1 cellular context compared by ENCODE assay signal in the genomic region with DNA sequence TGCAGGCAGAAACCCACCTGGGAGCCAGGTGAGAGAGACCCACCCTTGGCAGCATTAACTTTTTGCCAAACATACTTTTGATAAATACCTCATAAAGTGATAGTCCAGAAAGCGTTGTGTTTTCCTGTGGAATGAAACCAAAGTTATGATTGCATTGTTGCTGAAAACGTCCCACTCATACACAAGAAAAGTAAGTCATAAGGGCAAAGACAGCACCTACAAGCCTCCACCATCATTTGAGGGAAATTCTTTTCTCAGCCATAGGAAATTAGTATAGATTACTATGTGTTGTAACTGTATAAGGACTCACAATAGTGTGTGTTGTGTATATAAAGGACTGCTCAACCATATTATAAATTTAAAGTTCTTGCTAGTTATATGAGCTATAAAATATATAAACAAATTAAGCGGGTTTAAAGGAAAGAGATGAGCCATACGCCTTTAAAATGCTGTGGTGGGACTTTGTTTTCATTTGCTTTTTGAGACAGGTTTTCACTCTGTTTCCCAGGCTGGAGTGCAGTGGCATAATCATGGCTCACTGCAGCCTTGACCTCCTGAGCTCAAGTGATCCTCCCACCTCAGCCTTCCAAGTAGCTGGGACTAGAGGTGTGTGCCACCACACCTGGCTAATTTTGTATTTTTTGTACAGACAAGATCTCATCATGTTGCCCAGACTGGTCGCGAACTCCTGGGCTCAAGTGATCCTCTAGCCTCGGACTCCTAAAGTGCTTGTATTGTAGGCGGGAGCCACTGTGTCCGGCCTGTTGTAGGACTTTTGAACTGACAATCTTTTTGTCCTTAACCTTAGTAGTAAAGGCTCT.
TF ChIP-seq lines count a peak whose summit lies in the region.

No MANE protein-coding gene starts in this region.

TF ChIP-seq in HepG2, 621 proteins besides CTCF, POLR2A, EP300 and RAD21 (continued from another document and continues in another):
- TF ChIP-seq, protein P1, sequence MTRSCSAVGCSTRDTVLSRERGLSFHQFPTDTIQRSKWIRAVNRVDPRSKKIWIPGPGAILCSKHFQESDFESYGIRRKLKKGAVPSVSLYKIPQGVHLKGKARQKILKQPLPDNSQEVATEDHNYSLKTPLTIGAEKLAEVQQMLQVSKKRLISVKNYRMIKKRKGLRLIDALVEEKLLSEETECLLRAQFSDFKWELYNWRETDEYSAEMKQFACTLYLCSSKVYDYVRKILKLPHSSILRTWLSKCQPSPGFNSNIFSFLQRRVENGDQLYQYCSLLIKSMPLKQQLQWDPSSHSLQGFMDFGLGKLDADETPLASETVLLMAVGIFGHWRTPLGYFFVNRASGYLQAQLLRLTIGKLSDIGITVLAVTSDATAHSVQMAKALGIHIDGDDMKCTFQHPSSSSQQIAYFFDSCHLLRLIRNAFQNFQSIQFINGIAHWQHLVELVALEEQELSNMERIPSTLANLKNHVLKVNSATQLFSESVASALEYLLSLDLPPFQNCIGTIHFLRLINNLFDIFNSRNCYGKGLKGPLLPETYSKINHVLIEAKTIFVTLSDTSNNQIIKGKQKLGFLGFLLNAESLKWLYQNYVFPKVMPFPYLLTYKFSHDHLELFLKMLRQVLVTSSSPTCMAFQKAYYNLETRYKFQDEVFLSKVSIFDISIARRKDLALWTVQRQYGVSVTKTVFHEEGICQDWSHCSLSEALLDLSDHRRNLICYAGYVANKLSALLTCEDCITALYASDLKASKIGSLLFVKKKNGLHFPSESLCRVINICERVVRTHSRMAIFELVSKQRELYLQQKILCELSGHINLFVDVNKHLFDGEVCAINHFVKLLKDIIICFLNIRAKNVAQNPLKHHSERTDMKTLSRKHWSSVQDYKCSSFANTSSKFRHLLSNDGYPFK (CRISPR knock-in tag; IDR thresholded peaks at IDR 0.05; ENCODE audit: borderline replicate concordance) = no peak
- no peak for TF ChIP-seq ZNF101 (CRISPR knock-in tag; IDR thresholded peaks at IDR 0.05; ENCODE audit: borderline replicate concordance, low read depth)
- no peak for TF ChIP-seq MTF2 (CRISPR knock-in tag; IDR thresholded peaks at IDR 0.05; ENCODE audit: borderline replicate concordance)
- TF ChIP-seq RORA (CRISPR knock-in tag; IDR thresholded peaks at IDR 0.05) = no peak
- TF ChIP-seq ZFX (CRISPR knock-in tag; IDR thresholded peaks at IDR 0.05; ENCODE audit: low read depth) = no peak
- no peak for TF ChIP-seq SNAI1 (CRISPR knock-in tag; IDR thresholded peaks at IDR 0.05; ENCODE audit: borderline replicate concordance)
- TF ChIP-seq, protein P2, sequence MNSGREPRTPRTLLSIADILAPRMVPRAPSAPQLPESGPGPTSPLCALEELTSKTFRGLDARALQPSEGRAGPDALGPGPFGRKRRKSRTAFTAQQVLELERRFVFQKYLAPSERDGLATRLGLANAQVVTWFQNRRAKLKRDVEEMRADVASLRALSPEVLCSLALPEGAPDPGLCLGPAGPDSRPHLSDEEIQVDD (CRISPR knock-in tag; IDR thresholded peaks at IDR 0.05; ENCODE audit: borderline replicate concordance) = no peak
- no peak for TF ChIP-seq NFYC (CRISPR knock-in tag; IDR thresholded peaks at IDR 0.05)
- TF ChIP-seq, protein P3, sequence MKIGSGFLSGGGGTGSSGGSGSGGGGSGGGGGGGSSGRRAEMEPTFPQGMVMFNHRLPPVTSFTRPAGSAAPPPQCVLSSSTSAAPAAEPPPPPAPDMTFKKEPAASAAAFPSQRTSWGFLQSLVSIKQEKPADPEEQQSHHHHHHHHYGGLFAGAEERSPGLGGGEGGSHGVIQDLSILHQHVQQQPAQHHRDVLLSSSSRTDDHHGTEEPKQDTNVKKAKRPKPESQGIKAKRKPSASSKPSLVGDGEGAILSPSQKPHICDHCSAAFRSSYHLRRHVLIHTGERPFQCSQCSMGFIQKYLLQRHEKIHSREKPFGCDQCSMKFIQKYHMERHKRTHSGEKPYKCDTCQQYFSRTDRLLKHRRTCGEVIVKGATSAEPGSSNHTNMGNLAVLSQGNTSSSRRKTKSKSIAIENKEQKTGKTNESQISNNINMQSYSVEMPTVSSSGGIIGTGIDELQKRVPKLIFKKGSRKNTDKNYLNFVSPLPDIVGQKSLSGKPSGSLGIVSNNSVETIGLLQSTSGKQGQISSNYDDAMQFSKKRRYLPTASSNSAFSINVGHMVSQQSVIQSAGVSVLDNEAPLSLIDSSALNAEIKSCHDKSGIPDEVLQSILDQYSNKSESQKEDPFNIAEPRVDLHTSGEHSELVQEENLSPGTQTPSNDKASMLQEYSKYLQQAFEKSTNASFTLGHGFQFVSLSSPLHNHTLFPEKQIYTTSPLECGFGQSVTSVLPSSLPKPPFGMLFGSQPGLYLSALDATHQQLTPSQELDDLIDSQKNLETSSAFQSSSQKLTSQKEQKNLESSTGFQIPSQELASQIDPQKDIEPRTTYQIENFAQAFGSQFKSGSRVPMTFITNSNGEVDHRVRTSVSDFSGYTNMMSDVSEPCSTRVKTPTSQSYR (CRISPR knock-in tag; IDR thresholded peaks at IDR 0.05; ENCODE audit: borderline replicate concordance) = no peak
- TF ChIP-seq, protein P4, sequence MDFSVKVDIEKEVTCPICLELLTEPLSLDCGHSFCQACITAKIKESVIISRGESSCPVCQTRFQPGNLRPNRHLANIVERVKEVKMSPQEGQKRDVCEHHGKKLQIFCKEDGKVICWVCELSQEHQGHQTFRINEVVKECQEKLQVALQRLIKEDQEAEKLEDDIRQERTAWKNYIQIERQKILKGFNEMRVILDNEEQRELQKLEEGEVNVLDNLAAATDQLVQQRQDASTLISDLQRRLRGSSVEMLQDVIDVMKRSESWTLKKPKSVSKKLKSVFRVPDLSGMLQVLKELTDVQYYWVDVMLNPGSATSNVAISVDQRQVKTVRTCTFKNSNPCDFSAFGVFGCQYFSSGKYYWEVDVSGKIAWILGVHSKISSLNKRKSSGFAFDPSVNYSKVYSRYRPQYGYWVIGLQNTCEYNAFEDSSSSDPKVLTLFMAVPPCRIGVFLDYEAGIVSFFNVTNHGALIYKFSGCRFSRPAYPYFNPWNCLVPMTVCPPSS (IDR thresholded peaks at IDR 0.05) = no peak
- no peak for TF ChIP-seq ZNF354B (CRISPR knock-in tag; IDR thresholded peaks at IDR 0.05)
- no peak for TF ChIP-seq TGIF2 (CRISPR knock-in tag; IDR thresholded peaks at IDR 0.05)
- no peak for TF ChIP-seq BRCA1 (CRISPR knock-in tag; IDR thresholded peaks at IDR 0.05)
- TF ChIP-seq ARNTL (CRISPR knock-in tag; IDR thresholded peaks at IDR 0.05) = no peak
- TF ChIP-seq NFATC3 (CRISPR knock-in tag; IDR thresholded peaks at IDR 0.05) = no peak
- TF ChIP-seq SCMH1 (CRISPR knock-in tag; IDR thresholded peaks at IDR 0.05; ENCODE audit: borderline replicate concordance) = no peak
- TF ChIP-seq PHF21A (CRISPR knock-in tag; IDR thresholded peaks at IDR 0.05) = no peak
- TF ChIP-seq, protein P5, sequence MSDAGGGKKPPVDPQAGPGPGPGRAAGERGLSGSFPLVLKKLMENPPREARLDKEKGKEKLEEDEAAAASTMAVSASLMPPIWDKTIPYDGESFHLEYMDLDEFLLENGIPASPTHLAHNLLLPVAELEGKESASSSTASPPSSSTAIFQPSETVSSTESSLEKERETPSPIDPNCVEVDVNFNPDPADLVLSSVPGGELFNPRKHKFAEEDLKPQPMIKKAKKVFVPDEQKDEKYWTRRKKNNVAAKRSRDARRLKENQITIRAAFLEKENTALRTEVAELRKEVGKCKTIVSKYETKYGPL (CRISPR knock-in tag; IDR thresholded peaks at IDR 0.05) = no peak
- TF ChIP-seq MTA1 (CRISPR knock-in tag; IDR thresholded peaks at IDR 0.05; ENCODE audit: borderline replicate concordance) = no peak
- peak; percentile 65; the same call in 1 of the 2 replicates for TF ChIP-seq ZBTB38 (CRISPR knock-in tag; IDR thresholded peaks at IDR 0.05)
- TF ChIP-seq SYNCRIP (IDR thresholded peaks at IDR 0.05; ENCODE audit: insufficient read depth, low read depth, low read length) = no peak
- no peak for TF ChIP-seq HOXA9 (CRISPR knock-in tag; IDR thresholded peaks at IDR 0.05; ENCODE audit: borderline replicate concordance)
- TF ChIP-seq MATR3 (CRISPR knock-in tag; IDR thresholded peaks at IDR 0.05) = no peak
- peak; percentile 47 to 59; a peak in 1 of 4 replicates for TF ChIP-seq NR2F1 (CRISPR knock-in tag; IDR thresholded peaks at IDR 0.05)
- TF ChIP-seq ZSCAN21 (CRISPR knock-in tag; IDR thresholded peaks at IDR 0.05; ENCODE audit: borderline replicate concordance) = no peak
- TF ChIP-seq NFIC (IDR thresholded peaks at IDR 0.05; ENCODE audit: low read length) = no peak
- TF ChIP-seq, protein P6, sequence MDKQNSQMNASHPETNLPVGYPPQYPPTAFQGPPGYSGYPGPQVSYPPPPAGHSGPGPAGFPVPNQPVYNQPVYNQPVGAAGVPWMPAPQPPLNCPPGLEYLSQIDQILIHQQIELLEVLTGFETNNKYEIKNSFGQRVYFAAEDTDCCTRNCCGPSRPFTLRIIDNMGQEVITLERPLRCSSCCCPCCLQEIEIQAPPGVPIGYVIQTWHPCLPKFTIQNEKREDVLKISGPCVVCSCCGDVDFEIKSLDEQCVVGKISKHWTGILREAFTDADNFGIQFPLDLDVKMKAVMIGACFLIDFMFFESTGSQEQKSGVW (CRISPR knock-in tag; IDR thresholded peaks at IDR 0.05; ENCODE audit: borderline replicate concordance) = no peak
- TF ChIP-seq ZFP90 (CRISPR knock-in tag; IDR thresholded peaks at IDR 0.05; ENCODE audit: borderline replicate concordance) = no peak
- no peak for TF ChIP-seq NONO (IDR thresholded peaks at IDR 0.05)
- TF ChIP-seq NONO (CRISPR knock-in tag; conservative IDR thresholded peaks at IDR 0.05) = no peak
- no peak for TF ChIP-seq HMG20A (CRISPR knock-in tag; IDR thresholded peaks at IDR 0.05; ENCODE audit: borderline replicate concordance)
- TF ChIP-seq, protein P7, sequence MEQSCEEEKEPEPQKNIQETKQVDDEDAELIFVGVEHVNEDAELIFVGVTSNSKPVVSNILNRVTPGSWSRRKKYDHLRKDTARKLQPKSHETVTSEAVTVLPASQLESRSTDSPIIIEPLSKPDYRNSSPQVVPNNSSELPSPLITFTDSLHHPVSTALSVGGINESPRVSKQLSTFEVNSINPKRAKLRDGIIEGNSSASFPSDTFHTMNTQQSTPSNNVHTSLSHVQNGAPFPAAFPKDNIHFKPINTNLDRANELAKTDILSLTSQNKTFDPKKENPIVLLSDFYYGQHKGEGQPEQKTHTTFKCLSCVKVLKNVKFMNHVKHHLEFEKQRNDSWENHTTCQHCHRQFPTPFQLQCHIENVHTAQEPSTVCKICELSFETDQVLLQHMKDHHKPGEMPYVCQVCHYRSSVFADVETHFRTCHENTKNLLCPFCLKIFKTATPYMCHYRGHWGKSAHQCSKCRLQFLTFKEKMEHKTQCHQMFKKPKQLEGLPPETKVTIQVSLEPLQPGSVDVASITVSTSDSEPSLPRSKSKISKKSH (CRISPR knock-in tag; IDR thresholded peaks at IDR 0.05; ENCODE audit: borderline replicate concordance) = no peak
- no peak for TF ChIP-seq SALL2 (CRISPR knock-in tag; IDR thresholded peaks at IDR 0.05)
- TF ChIP-seq, protein P8, sequence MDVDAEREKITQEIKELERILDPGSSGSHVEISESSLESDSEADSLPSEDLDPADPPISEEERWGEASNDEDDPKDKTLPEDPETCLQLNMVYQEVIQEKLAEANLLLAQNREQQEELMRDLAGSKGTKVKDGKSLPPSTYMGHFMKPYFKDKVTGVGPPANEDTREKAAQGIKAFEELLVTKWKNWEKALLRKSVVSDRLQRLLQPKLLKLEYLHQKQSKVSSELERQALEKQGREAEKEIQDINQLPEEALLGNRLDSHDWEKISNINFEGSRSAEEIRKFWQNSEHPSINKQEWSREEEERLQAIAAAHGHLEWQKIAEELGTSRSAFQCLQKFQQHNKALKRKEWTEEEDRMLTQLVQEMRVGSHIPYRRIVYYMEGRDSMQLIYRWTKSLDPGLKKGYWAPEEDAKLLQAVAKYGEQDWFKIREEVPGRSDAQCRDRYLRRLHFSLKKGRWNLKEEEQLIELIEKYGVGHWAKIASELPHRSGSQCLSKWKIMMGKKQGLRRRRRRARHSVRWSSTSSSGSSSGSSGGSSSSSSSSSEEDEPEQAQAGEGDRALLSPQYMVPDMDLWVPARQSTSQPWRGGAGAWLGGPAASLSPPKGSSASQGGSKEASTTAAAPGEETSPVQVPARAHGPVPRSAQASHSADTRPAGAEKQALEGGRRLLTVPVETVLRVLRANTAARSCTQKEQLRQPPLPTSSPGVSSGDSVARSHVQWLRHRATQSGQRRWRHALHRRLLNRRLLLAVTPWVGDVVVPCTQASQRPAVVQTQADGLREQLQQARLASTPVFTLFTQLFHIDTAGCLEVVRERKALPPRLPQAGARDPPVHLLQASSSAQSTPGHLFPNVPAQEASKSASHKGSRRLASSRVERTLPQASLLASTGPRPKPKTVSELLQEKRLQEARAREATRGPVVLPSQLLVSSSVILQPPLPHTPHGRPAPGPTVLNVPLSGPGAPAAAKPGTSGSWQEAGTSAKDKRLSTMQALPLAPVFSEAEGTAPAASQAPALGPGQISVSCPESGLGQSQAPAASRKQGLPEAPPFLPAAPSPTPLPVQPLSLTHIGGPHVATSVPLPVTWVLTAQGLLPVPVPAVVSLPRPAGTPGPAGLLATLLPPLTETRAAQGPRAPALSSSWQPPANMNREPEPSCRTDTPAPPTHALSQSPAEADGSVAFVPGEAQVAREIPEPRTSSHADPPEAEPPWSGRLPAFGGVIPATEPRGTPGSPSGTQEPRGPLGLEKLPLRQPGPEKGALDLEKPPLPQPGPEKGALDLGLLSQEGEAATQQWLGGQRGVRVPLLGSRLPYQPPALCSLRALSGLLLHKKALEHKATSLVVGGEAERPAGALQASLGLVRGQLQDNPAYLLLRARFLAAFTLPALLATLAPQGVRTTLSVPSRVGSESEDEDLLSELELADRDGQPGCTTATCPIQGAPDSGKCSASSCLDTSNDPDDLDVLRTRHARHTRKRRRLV (CRISPR knock-in tag; IDR thresholded peaks at IDR 0.05) = no peak
- TF ChIP-seq ZMYM4 (CRISPR knock-in tag; IDR thresholded peaks at IDR 0.05) = peak; percentile 27; the same call in 1 of the 2 replicates
- no peak for TF ChIP-seq ZNF10 (CRISPR knock-in tag; IDR thresholded peaks at IDR 0.05; ENCODE audit: borderline replicate concordance, low read depth)
- no peak for TF ChIP-seq SRSF4 (IDR thresholded peaks at IDR 0.05; ENCODE audit: low read depth, low read length, poor library complexity, severe bottlenecking)
- no peak for TF ChIP-seq HNRNPL (IDR thresholded peaks at IDR 0.05; ENCODE audit: low read depth, low read length)
- TF ChIP-seq, protein P9, sequence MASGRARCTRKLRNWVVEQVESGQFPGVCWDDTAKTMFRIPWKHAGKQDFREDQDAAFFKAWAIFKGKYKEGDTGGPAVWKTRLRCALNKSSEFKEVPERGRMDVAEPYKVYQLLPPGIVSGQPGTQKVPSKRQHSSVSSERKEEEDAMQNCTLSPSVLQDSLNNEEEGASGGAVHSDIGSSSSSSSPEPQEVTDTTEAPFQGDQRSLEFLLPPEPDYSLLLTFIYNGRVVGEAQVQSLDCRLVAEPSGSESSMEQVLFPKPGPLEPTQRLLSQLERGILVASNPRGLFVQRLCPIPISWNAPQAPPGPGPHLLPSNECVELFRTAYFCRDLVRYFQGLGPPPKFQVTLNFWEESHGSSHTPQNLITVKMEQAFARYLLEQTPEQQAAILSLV (CRISPR knock-in tag; IDR thresholded peaks at IDR 0.05; ENCODE audit: borderline replicate concordance) = no peak
- TF ChIP-seq, protein P10, sequence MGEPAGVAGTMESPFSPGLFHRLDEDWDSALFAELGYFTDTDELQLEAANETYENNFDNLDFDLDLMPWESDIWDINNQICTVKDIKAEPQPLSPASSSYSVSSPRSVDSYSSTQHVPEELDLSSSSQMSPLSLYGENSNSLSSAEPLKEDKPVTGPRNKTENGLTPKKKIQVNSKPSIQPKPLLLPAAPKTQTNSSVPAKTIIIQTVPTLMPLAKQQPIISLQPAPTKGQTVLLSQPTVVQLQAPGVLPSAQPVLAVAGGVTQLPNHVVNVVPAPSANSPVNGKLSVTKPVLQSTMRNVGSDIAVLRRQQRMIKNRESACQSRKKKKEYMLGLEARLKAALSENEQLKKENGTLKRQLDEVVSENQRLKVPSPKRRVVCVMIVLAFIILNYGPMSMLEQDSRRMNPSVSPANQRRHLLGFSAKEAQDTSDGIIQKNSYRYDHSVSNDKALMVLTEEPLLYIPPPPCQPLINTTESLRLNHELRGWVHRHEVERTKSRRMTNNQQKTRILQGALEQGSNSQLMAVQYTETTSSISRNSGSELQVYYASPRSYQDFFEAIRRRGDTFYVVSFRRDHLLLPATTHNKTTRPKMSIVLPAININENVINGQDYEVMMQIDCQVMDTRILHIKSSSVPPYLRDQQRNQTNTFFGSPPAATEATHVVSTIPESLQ (CRISPR knock-in tag; conservative IDR thresholded peaks at IDR 0.05) = no peak
